17 cellular contexts compared by ENCODE assay signal in the genomic region with DNA sequence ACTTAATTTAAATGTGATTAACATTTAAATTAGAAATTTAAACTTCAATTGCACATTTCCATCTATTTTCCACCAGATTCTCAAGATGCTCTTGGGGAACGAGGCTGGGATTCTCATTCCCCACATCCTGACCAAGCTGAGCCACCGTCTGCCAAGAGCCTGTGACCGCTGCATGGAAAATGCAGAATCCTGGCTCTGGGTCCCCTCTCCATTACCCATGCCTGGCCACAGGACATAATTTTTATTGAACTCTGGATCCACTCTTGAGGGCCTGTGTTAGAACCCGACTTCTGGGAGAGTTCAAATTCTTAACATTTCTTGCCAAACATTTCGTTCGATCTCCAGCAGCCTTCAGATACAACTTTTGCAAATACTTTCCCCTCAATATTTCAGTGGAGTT.
"Had no signal": no experiment of that assay in that cellular context is flagged by ENCODE, and none has a peak within 500 bp of the region (broad histone marks: within the 10 kb centered on the region; RNA-seq: fewer than 3 reads in every experiment).

No MANE protein-coding gene starts in this region.

- H3K4me1 ChIP-seq: psoas muscle, sigmoid colon, upper lobe of right lung had no signal

- ATAC-seq: heart left ventricle; naive thymus-derived CD4-positive, alpha-beta T cell; psoas muscle; stimulated activated naive CD8-positive, alpha-beta T cell treated with anti-CD3 and anti-CD28 coated beads, Interleukin-15, Interleukin-2, amounts not matched to agents 100 U/mL and 50 U/mL, for 24 hours; upper lobe of right lung had no signal

- H3K9ac ChIP-seq: parathyroid adenoma had no signal

- FAIRE-seq: endometrium, frontal cortex had no signal

- H3K4me1 Mint-ChIP-seq: naive thymus-derived CD4-positive, alpha-beta T cell had no signal

- H3K27me3 Mint-ChIP-seq: naive thymus-derived CD4-positive, alpha-beta T cell had no signal

- H3K27ac Mint-ChIP-seq: naive thymus-derived CD4-positive, alpha-beta T cell; nephron progenitor cell had no signal

- H3K27ac ChIP-seq: coronary artery, heart left ventricle, parathyroid adenoma, psoas muscle, sigmoid colon, tibial nerve, upper lobe of right lung had no signal

- H2AFZ ChIP-seq: parathyroid adenoma had no signal

- H3K27me3 ChIP-seq: heart left ventricle, sigmoid colon, tibial nerve, upper lobe of right lung had no signal

- H3K9me3 ChIP-seq: heart left ventricle, psoas muscle, sigmoid colon, tibial nerve, upper lobe of right lung had no signal

- H3K4me3 ChIP-seq: coronary artery, heart left ventricle, psoas muscle, sigmoid colon, tibial nerve, upper lobe of right lung had no signal

- H3K4me3 Mint-ChIP-seq: naive thymus-derived CD4-positive, alpha-beta T cell; nephron progenitor cell had no signal

- H3K36me3 ChIP-seq: heart left ventricle, sigmoid colon, tibial nerve, upper lobe of right lung had no signal

- DNase-seq: effector CD4-positive, alpha-beta T cell; heart left ventricle; hippocampal formation; mesendoderm; naive thymus-derived CD4-positive, alpha-beta T cell; nephron progenitor cell; psoas muscle; retina; sigmoid colon; stimulated activated CD4-positive, alpha-beta T cell treated with anti-CD3 and anti-CD28 coated beads, Interleukin-12 subunit alpha, Interleukin-12 subunit beta, amount 100 ng/mL, for 4 hours; stimulated activated naive CD8-positive, alpha-beta T cell treated with anti-CD3 and anti-CD28 coated beads, Interleukin-15, Interleukin-2, amounts not matched to agents 100 U/mL and 50 U/mL, for 24 hours; upper lobe of right lung had no signal
